ENCODE assay signal across 19 cellular contexts in genomic region chr6:43434001-43434400, GRCh38. TPM values are rescaled to one million over a fixed set of nuclear protein-coding genes. Genes with fewer than 3 reads are reported as not detected.
"Had no signal": no experiment of that assay in that cellular context is flagged by ENCODE, and none has a peak within 500 bp of the region (broad histone marks: within the 10 kb centered on the region; RNA-seq: fewer than 3 reads in every experiment).

No MANE protein-coding gene starts in this region.

- H3K27ac ChIP-seq: lower lobe of right lung, testis, upper lobe of left lung had no signal

- ATAC-seq: activated CD8-positive, alpha-beta memory T cell treated with anti-CD3 and anti-CD28 coated beads, Interleukin-2, amount 10 ng/mL, durations not matched to agents 7 days and 5 days; effector memory CD8-positive, alpha-beta T cell; lower lobe of right lung; T-cell had no signal

- H3K27ac Mint-ChIP-seq: activated CD4-positive, alpha-beta memory T cell treated with anti-CD3 and anti-CD28 coated beads, Interleukin-2, amount 10 ng/mL, durations not matched to agents 7 days and 5 days; activated CD8-positive, alpha-beta memory T cell treated with anti-CD3 and anti-CD28 coated beads, Interleukin-2, amount 10 ng/mL, durations not matched to agents 7 days and 5 days; activated naive CD8-positive, alpha-beta T cell treated with anti-CD3 and anti-CD28 coated beads for 36 hours; nephron had no signal

- H3K27me3 ChIP-seq: testis, upper lobe of left lung had no signal

- H3K4me3 ChIP-seq: lower lobe of right lung, testis, upper lobe of left lung had no signal

- H3K9me2 ChIP-seq: SK-N-SH had no signal

- H3K27me3 Mint-ChIP-seq: activated CD4-positive, alpha-beta memory T cell treated with anti-CD3 and anti-CD28 coated beads, Interleukin-2, amount 10 ng/mL, durations not matched to agents 7 days and 5 days; activated CD8-positive, alpha-beta memory T cell treated with anti-CD3 and anti-CD28 coated beads, Interleukin-2, amount 10 ng/mL, durations not matched to agents 7 days and 5 days; activated naive CD8-positive, alpha-beta T cell treated with anti-CD3 and anti-CD28 coated beads for 36 hours; effector memory CD8-positive, alpha-beta T cell; T-cell had no signal

- H3K4me2 ChIP-seq: SK-N-SH had no signal

- DNase-seq: activated CD4-positive, alpha-beta memory T cell treated with anti-CD3 and anti-CD28 coated beads, Interleukin-2, amount 10 ng/mL, durations not matched to agents 7 days and 5 days; activated CD4-positive, alpha-beta T cell treated with anti-CD3 and anti-CD28 coated beads for 48 hours; activated CD4-positive, CD25-positive, alpha-beta regulatory T cell; activated CD8-positive, alpha-beta memory T cell treated with anti-CD3 and anti-CD28 coated beads, Interleukin-2, amount 10 ng/mL, durations not matched to agents 7 days and 5 days; activated naive CD4-positive, alpha-beta T cell; activated naive CD8-positive, alpha-beta T cell treated with anti-CD3 and anti-CD28 coated beads for 36 hours; amniotic stem cell; effector memory CD8-positive, alpha-beta T cell; foreskin fibroblast; glutamatergic neuron; kidney glomerular epithelial cell; lower lobe of right lung; occipital lobe; posterior cingulate gyrus; SK-N-SH; T-cell; testis; upper lobe of left lung had no signal

- H3K9me3 Mint-ChIP-seq: activated CD4-positive, alpha-beta memory T cell treated with anti-CD3 and anti-CD28 coated beads, Interleukin-2, amount 10 ng/mL, durations not matched to agents 7 days and 5 days; activated naive CD8-positive, alpha-beta T cell treated with anti-CD3 and anti-CD28 coated beads for 36 hours; effector memory CD8-positive, alpha-beta T cell; nephron; T-cell had no signal

- H3K9me3 ChIP-seq: lower lobe of right lung, SK-N-SH, testis, upper lobe of left lung had no signal

- H3K4me3 Mint-ChIP-seq: activated CD4-positive, alpha-beta memory T cell treated with anti-CD3 and anti-CD28 coated beads, Interleukin-2, amount 10 ng/mL, durations not matched to agents 7 days and 5 days; activated CD8-positive, alpha-beta memory T cell treated with anti-CD3 and anti-CD28 coated beads, Interleukin-2, amount 10 ng/mL, durations not matched to agents 7 days and 5 days; activated naive CD8-positive, alpha-beta T cell treated with anti-CD3 and anti-CD28 coated beads for 36 hours; effector memory CD8-positive, alpha-beta T cell; nephron; T-cell had no signal

RNA-seq across cellular contexts. Expression of gene DLK2, which starts 21.3 kb away (rescaled TPM):
- total RNA-seq: activated CD8-positive, alpha-beta memory T cell treated with anti-CD3 and anti-CD28 coated beads, Interleukin-2, amount 10 ng/mL, durations not matched to agents 7 days and 5 days had no signal
